23 cellular contexts compared by ENCODE assay signal in genomic region chr2:206049387-206049786, GRCh38. TPM values are rescaled to one million over a fixed set of nuclear protein-coding genes. Genes with fewer than 3 reads are reported as not detected.
DNase-seq lines count a peak whose midpoint lies in the region; ATAC-seq, FAIRE-seq and TF ChIP-seq lines count a peak whose summit lies in the region.
"Had no signal": no experiment of that assay in that cellular context is flagged by ENCODE, and none has a peak within 500 bp of the region (broad histone marks: within the 10 kb centered on the region; RNA-seq: fewer than 3 reads in every experiment).

No MANE protein-coding gene starts in this region.

- H3K4me1 ChIP-seq in colonic mucosa (peaks cover 4% of the 10 kb centered on the region), small intestine (ENCODE audit: control insufficient read depth in 2 of 2, insufficient read depth in 1 of 2, low read depth in 1 of 2, low read length in 1 of 2) (peaks cover 0 to 2% of the 10 kb centered on the region in 2 donors)
- H3K4me1 ChIP-seq: BLaER1 had no signal

- H3K9me3 ChIP-seq in colonic mucosa (no peaks in the 10 kb centered on the region), small intestine (ENCODE audit: control insufficient read depth, low read depth) (no peaks in the 10 kb centered on the region)
- H3K9me3 ChIP-seq: BLaER1, MG63, SK-N-SH had no signal

- H3K27me3 ChIP-seq in colonic mucosa (no peaks in the 10 kb centered on the region), small intestine (ENCODE audit: control insufficient read depth in 2 of 2, insufficient read depth in 2 of 2, low read length in 2 of 2) (no peaks in the 10 kb centered on the region)
- H3K27me3 ChIP-seq: BLaER1, MG63 had no signal

- DNase-seq in GM19239 (ENCODE audit: insufficient read length, low spot score) (no peak), LoVo (ENCODE audit: low spot score) (peak; percentile 14), colonic mucosa (no peak), small intestine (peak; percentile 86), T-helper 9 cell (no peak), NCI-H2227 (lab: John Stamatoyannopoulos, UW; ENCODE audit: unreplicated experiment) (no peak)
- DNase-seq: DMS153, DND-41, H7, Kasumi-1, MG63, NCI-H1105 treated with DMSO at 0.1 percent for 48 hours, NCI-H146, NCI-H1930, NCI-H2107, NCI-H446 treated with DMSO at 0.1 percent for 48 hours, NCI-H69, SIG-M5, SK-N-SH had no signal

- no peak overlapping the region for H3K4me3 ChIP-seq in colonic mucosa
- H3K4me3 ChIP-seq in small intestine (ENCODE audit: low read depth in 1 of 2, low read length in 2 of 2), result no peak overlapping the region
- H3K4me3 ChIP-seq: BLaER1, K562, MG63 had no signal

- WGBS in small intestine, 3 donors, result 13 to 46% (median 35%) methylated on average over 1 of the region's 1 CpG

- ATAC-seq in activated CD4-positive, CD25-positive, alpha-beta regulatory T cell treated with anti-CD3 and anti-CD28 coated beads, Interleukin-2, amount 50 U/mL, for 24 hours, result no peak
- ATAC-seq: K562 had no signal

- peak overlapping the region; percentile 19 for H3K27ac ChIP-seq in colonic mucosa
- H3K27ac ChIP-seq in small intestine (ENCODE audit: low read depth in 1 of 2, low read length in 1 of 2), result no peak overlapping the region
- H3K27ac ChIP-seq: BLaER1 had no signal

- no peak overlapping the region for H3K9ac ChIP-seq in colonic mucosa (ENCODE audit: low read depth in 2 of 2, low read length in 2 of 2)
- H3K9ac ChIP-seq: BLaER1, SK-N-SH had no signal

- H3K36me3 ChIP-seq in colonic mucosa (no peaks in the 10 kb centered on the region), small intestine (ENCODE audit: control insufficient read depth in 2 of 2, insufficient read depth in 2 of 2, low read length in 2 of 2) (peaks cover 0 to 2% of the 10 kb centered on the region in 2 donors)

- intact Hi-C loops in colonic mucosa (cut with DNase I), result no loop called here

- no peak for TF ChIP-seq CTCF in colonic mucosa (IDR thresholded peaks at IDR 0.05)

- FAIRE-seq in GM19239 (lab: Jason Lieb, UNC) (peak; percentile 33), small intestine (lab: Jason Lieb, UNC) (peak; percentile 36)
- FAIRE-seq: HTR-8/SVneo, K562 had no signal

RNA-seq across cellular contexts. Expression of gene INO80D, which starts 36.6 kb away (rescaled TPM):
- 10 to 100 TPM; 20.2 to 29.9 TPM for total RNA-seq in colonic mucosa
- polyA plus RNA-seq in small intestine, result 1 to 10 TPM; 1.6 to 2.9 (median 1.8) TPM

Comparison
In these comparisons a context has a peak if more than half of its experiments do, and no peak if none do; other contexts are left out.
1. DNase-seq: peak in LoVo (single experiment) and small intestine (single experiment); none in GM19239 (single experiment), colonic mucosa (single experiment), T-helper 9 cell (single experiment) and NCI-H2227 (single experiment).